20 cellular contexts compared by ENCODE assay signal in the genomic region with DNA sequence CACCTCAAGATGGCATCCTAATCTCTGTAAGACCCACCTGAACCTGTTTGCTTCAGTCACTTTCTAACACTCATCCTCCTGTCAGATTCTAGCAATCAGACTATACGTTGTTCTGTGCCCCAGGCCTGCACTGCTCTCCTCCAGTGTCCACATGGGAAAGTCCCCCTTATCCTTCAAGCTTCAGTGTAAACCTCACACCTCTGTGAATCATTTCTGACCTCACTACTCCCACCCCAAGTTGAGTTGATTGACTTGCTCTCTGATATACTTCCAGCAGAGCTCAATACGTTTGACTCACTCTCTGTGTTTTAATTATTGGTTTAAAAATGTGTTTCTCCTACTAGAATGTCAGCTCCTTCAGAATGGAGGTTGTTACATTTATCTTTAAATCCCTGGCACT.
DNase-seq lines count a peak whose midpoint lies in the region; ATAC-seq lines count a peak whose summit lies in the region.
"Had no signal": no experiment of that assay in that cellular context is flagged by ENCODE, and none has a peak within 500 bp of the region (broad histone marks: within the 10 kb centered on the region; RNA-seq: fewer than 3 reads in every experiment).

No MANE protein-coding gene starts in this region.

- DNase-seq in NCI-H69 (lab: John Stamatoyannopoulos, UW) (peak; percentile 18), kidney tubule cell (ENCODE audit: low spot score) (peak; percentile 70), DMS79 (lab: John Stamatoyannopoulos, UW) (no peak), pons (ENCODE audit: low spot score) (no peak)
- DNase-seq: activated CD4-positive, alpha-beta T cell treated with anti-CD3 and anti-CD28 coated beads, Interleukin-2, amount 50 U/mL, for 1 hour; activated T-cell treated with anti-CD3 and anti-CD28 coated beads, Interleukin-2, amount 50 U/mL, for 48 hours; adrenal gland; cerebellar nuclear complex; DMS 273 treated with DMSO at 0.1 percent for 48 hours; hypothalamus; MM.1S; NCI-H2029 treated with DMSO at 0.1 percent for 48 hours; NCI-H524; OCI-M1; SK-N-SH had no signal

- ATAC-seq in GM18858 (IDR thresholded peaks at IDR 0.05; ENCODE audit: unreplicated experiment) (peak; percentile 53), GM21360 (IDR thresholded peaks at IDR 0.05; ENCODE audit: unreplicated experiment) (peak; percentile 49), GM21528 (IDR thresholded peaks at IDR 0.05; ENCODE audit: low FRiP score, unreplicated experiment) (no peak)
- ATAC-seq: HepG2, left lobe of liver had no signal

Comparison
In these comparisons a context has a peak if more than half of its experiments do, and no peak if none do; other contexts are left out.
1. DNase-seq: peak in NCI-H69 (single experiment) and kidney tubule cell (single experiment); none in DMS79 (single experiment) and pons (single experiment).